ENCODE assay signal across 26 cellular contexts in genomic region chr12:13836116-13836515, GRCh38.
"Had no signal": no experiment of that assay in that cellular context is flagged by ENCODE, and none has a peak within 500 bp of the region (broad histone marks: within the 10 kb centered on the region; RNA-seq: fewer than 3 reads in every experiment).

No MANE protein-coding gene starts in this region.

- H3K4me2 ChIP-seq: smooth muscle cell had no signal

- H3K9me3 ChIP-seq: lower lobe of right lung, right atrium auricular region, suprapubic skin, thyroid gland had no signal

- H3K27me3 ChIP-seq: right atrium auricular region, suprapubic skin, thyroid gland had no signal

- H3K27me3 Mint-ChIP-seq: effector memory CD8-positive, alpha-beta T cell; stimulated activated naive CD8-positive, alpha-beta T cell treated with anti-CD3 and anti-CD28 coated beads, Interleukin-15, amount 100 ng/mL, for 72 hours had no signal

- H3K36me3 ChIP-seq: lower lobe of right lung, right atrium auricular region, suprapubic skin, thyroid gland had no signal

- H3K9ac ChIP-seq: parathyroid adenoma had no signal

- H3K27ac Mint-ChIP-seq: effector memory CD8-positive, alpha-beta T cell; immature natural killer cell; progenitor cell of endocrine pancreas; stimulated activated naive CD8-positive, alpha-beta T cell treated with anti-CD3 and anti-CD28 coated beads, Interleukin-15, amount 100 ng/mL, for 72 hours; type B pancreatic cell had no signal

- ATAC-seq: effector memory CD8-positive, alpha-beta T cell; left colon; left ventricle myocardium superior; lower lobe of right lung; naive thymus-derived CD8-positive, alpha-beta T cell; sciatic nerve; stimulated activated naive CD8-positive, alpha-beta T cell treated with anti-CD3 and anti-CD28 coated beads, Interleukin-15, amount 100 ng/mL, for 72 hours had no signal

- H2AFZ ChIP-seq: parathyroid adenoma had no signal

- H3K4me1 ChIP-seq: lower lobe of right lung, parathyroid adenoma, right atrium auricular region, suprapubic skin, thyroid gland had no signal

- H3K4me1 Mint-ChIP-seq: immature natural killer cell; naive thymus-derived CD8-positive, alpha-beta T cell; nephron progenitor cell; stimulated activated naive CD8-positive, alpha-beta T cell treated with anti-CD3 and anti-CD28 coated beads, Interleukin-15, amount 100 ng/mL, for 72 hours had no signal

- DNase-seq: dermis blood vessel endothelial cell; effector memory CD8-positive, alpha-beta T cell; erythroblast; immature natural killer cell; islet precursor cell; kidney glomerular epithelial cell; left colon; left ventricle myocardium superior; lower lobe of right lung; naive thymus-derived CD8-positive, alpha-beta T cell; nephron progenitor cell; stimulated activated CD4-positive, alpha-beta T cell treated with anti-CD3 and anti-CD28 coated beads, Interleukin-12 subunit alpha, Interleukin-12 subunit beta, amount 100 ng/mL, for 4 hours; stimulated activated CD4-positive, alpha-beta T cell treated with anti-CD3 and anti-CD28 coated beads, Interleukin-1b, Interleukin-23, amount 100 ng/mL, for 48 hours; stimulated activated CD4-positive, alpha-beta T cell treated with anti-CD3 and anti-CD28 coated beads, Interleukin-4, amount 100 ng/mL, for 1 hour; stimulated activated CD8-positive, alpha-beta memory T cell treated with anti-CD3 and anti-CD28 coated beads, Interleukin-4, amount 100 ng/mL, for 48 hours; stimulated activated naive CD4-positive, alpha-beta T cell; stimulated activated naive CD8-positive, alpha-beta T cell treated with anti-CD3 and anti-CD28 coated beads, Interleukin-15, amount 100 ng/mL, for 72 hours had no signal

- H3K4me3 Mint-ChIP-seq: effector memory CD8-positive, alpha-beta T cell; immature natural killer cell; naive thymus-derived CD8-positive, alpha-beta T cell; nephron progenitor cell; stimulated activated naive CD8-positive, alpha-beta T cell treated with anti-CD3 and anti-CD28 coated beads, Interleukin-15, amount 100 ng/mL, for 72 hours; type B pancreatic cell had no signal

- H3K4me3 ChIP-seq: coronary artery, lower lobe of right lung, right atrium auricular region, smooth muscle cell, suprapubic skin, thyroid gland had no signal

- H3K36me3 Mint-ChIP-seq: immature natural killer cell; naive thymus-derived CD8-positive, alpha-beta T cell; type B pancreatic cell had no signal

- H3K27ac ChIP-seq: coronary artery, lower lobe of right lung, parathyroid adenoma, right atrium auricular region, suprapubic skin, thyroid gland had no signal

- H3K9me3 Mint-ChIP-seq: effector memory CD8-positive, alpha-beta T cell; nephron progenitor cell; stimulated activated naive CD8-positive, alpha-beta T cell treated with anti-CD3 and anti-CD28 coated beads, Interleukin-15, amount 100 ng/mL, for 72 hours; type B pancreatic cell had no signal

- H3K79me2 ChIP-seq: parathyroid adenoma had no signal
